In the genomic region with DNA sequence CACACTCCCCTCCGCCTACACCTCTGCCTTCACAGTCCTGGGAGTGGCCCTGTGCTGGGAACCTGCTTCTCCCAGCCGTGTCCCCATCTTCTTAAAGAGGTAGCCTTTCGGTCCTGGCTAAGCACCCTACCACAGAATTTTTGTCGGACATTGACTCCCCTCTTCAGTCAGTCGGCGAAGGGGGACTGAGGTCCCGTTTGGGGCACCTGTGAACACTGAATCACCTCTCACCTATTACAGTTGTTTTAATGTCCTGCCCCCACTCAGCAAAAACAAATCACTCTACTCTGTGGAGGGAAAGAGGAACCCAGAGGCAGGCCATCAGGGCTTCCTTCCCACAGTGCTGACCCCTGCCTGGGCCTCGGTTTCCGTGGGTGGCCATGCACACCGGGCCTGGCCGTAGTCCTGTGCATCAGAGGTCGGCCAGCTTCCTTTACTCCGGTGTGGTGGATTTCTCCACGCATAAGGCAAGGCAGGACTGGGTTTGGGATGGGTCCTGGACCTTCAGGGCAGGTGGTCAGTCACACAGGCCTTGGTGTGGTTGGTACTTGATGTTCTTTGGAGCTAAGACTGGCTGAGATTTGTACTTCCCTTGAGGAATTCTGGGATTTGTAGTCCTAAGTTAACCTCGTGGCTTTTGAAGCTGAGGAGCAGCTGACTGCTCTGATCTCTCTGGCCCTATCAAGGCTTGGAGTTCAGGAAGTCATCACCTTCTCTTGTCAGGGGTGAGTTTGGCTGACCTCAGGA, we compare ENCODE assay signal across 1 cellular context.
TF ChIP-seq lines count a peak whose summit lies in the region.

No MANE protein-coding gene starts in this region.

TF ChIP-seq in GM12878, 131 proteins besides CTCF, POLR2A, EP300 and RAD21:
- TF ChIP-seq SIX5 (IDR thresholded peaks at IDR 0.05; ENCODE audit: low read depth, low read length, severe bottlenecking): peak; percentile 50
- no peak for TF ChIP-seq ZZZ3 (IDR thresholded peaks at IDR 0.05; ENCODE audit: control insufficient read depth, insufficient read length, low read depth)
- TF ChIP-seq EGR1 (IDR thresholded peaks at IDR 0.05; ENCODE audit: borderline replicate concordance in 1 of 2, low read depth in 2 of 2, low read length in 2 of 2): 0 out of 3 replicates have a peak, but pooled peaks of 1 of the 2 experiments have one; percentile 32
- TF ChIP-seq SPI1 (IDR thresholded peaks at IDR 0.05; ENCODE audit: borderline replicate concordance, insufficient read depth, low read depth, low read length): peak; percentile 29; the same call in 1 of the 2 replicates
TF ChIP-seq in GM12878: peak in this region for 3.
